In the genomic region with DNA sequence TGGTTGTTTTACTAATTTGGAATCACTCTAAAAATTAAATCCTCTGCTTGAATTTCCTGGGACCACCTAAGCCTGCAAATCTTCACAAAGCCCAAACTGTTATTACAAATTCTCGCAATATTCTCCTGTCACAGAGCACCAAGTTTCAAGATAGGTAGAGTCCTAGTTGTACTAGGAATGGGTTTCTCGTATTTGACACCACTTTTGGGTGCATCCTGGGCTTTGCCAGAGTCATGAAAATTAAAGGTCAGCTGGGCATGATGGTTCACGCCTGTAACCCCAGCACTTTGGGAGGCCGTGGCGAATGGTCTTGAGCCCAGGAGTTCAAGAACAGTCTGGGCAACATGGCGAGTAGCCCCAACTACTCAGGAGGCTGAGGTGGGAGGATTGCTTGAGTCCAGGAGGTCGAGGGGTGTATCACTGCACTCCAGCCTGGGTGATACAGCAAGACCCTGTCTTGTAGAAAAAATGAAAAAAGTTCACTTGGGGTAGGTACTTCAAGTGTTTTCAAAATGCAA, we compare ENCODE assay signal across 3 cellular contexts.
A peak's percentile ranks its signal among the peaks of the same experiment; 100 is the strongest.
TF ChIP-seq lines count a peak whose summit lies in the region.

No MANE protein-coding gene starts in this region.

TF ChIP-seq in GM12891, 5 proteins besides CTCF, POLR2A, EP300 and RAD21:
- TF ChIP-seq POLR2AphosphoS5 (IDR thresholded peaks at IDR 0.05; ENCODE audit: low read depth, low read length): peak; percentile 60; the same call in 1 of the 2 replicates
- no peak for TF ChIP-seq TAF1 (IDR thresholded peaks at IDR 0.05; ENCODE audit: low read depth, low read length)
- TF ChIP-seq PAX5 (IDR thresholded peaks at IDR 0.05; ENCODE audit: insufficient read depth, low read length, severe bottlenecking): no peak
- no peak for TF ChIP-seq SPI1 (IDR thresholded peaks at IDR 0.05; ENCODE audit: low read depth, low read length)

TF ChIP-seq in K562, 482 proteins besides CTCF, POLR2A, EP300 and RAD21:
- no peak for TF ChIP-seq ZNF57 (CRISPR knock-in tag; IDR thresholded peaks at IDR 0.05)
- 0 out of 2 replicates have a peak, but pooled peaks have one; percentile 14 for TF ChIP-seq MYNN (IDR thresholded peaks at IDR 0.05)
- TF ChIP-seq MYNN (CRISPR knock-in tag; IDR thresholded peaks at IDR 0.05): no peak
- TF ChIP-seq SUPT5H (IDR thresholded peaks at IDR 0.05): peak; percentile 34; the same call in 1 of the 2 replicates
- no peak for TF ChIP-seq ZNF140 (CRISPR knock-in tag; IDR thresholded peaks at IDR 0.05)

TF ChIP-seq in neural cell, 6 proteins besides CTCF, POLR2A, EP300 and RAD21:
- TF ChIP-seq SMC3 (conservative IDR thresholded peaks at IDR 0.05; ENCODE audit: poor library complexity) (no peak), POLR2AphosphoS5 (IDR thresholded peaks at IDR 0.05) (peak; percentile 9), MXI1 (conservative IDR thresholded peaks at IDR 0.05; ENCODE audit: poor library complexity, severe bottlenecking) (no peak), EZH2 (IDR thresholded peaks at IDR 0.05; ENCODE audit: borderline replicate concordance, insufficient read depth, low read length, poor library complexity, severe bottlenecking) (no peak), TAF1 (IDR thresholded peaks at IDR 0.05; ENCODE audit: low read depth) (no peak)
TF ChIP-seq in neural cell: peak in this region for 1.
